8 cellular contexts compared by ENCODE assay signal in the genomic region with DNA sequence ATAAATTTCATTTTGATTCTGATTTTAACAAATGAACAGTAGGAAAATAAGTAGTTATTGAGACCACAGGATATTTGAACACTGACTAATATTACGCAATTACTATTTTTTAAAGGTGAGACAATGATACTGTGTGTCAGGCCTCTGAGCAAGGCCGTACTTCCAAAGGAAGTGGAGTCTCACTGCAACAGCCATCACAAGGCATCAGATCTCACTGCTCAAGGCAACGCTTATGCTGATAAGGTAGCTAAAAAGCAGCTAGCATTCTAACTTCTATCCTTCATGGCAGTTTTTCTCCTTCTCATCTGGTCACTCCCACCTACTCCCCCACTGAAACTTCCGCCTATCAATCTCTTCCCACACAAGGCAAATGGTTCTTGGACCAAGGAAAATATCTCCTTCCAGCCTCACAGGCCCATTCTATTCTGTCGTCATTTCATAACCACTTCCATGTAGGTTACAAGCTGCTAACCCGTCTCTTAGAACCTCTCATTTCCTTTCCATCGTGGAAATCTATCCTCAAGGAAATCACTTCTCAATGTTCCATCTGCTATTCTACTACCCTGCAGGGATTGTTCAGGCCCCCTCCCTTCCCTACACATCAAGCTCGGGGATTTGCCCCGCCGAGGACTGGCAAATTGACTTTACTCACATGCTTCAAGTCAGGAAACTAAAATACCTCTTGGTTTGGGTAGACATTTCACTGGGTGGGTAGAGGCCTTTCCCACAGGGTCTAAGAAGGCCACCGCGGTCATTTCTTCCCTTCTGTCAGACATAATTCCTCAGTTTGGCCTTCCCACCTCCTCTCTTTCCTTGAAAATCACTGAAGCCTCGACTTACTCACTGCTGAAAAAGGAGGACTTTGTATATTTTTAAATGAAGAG. TPM values are rescaled to one million over a fixed set of nuclear protein-coding genes. Genes with fewer than 3 reads are reported as not detected.
DNase-seq lines count a peak whose midpoint lies in the region; ATAC-seq and TF ChIP-seq lines count a peak whose summit lies in the region.
"Not testable (repeated sequence)": the region's sequence is repeated elsewhere in the genome, so short reads cannot be mapped to it uniquely, and the experiment has no call there.

No MANE protein-coding gene starts in this region.

- not testable (repeated sequence) for H3K4me3 ChIP-seq in BLaER1 treated with 17β-estradiol and CSF1 and Interleukin-3, amounts not matched to agents 10 nM and 100 nM; mammary epithelial cell (replicated peaks in 1 of 3; ENCODE audit: insufficient read depth in 1 of 3, low read depth in 2 of 3, low read length in 3 of 3)

- peaks cover 42% of the 10 kb centered on the region for H3K4me1 Mint-ChIP-seq in activated CD4-positive, alpha-beta memory T cell treated with anti-CD3 and anti-CD28 coated beads, Interleukin-2, amount 10 ng/mL, durations not matched to agents 7 days and 5 days
- peaks cover 24% of the 10 kb centered on the region for H3K4me1 Mint-ChIP-seq in glutamatergic neuron (ENCODE audit: low read depth, unreplicated experiment)
- peaks cover 49% of the 10 kb centered on the region for H3K4me1 Mint-ChIP-seq in nephron progenitor cell

- not testable (repeated sequence) for BruUV-seq in mammary epithelial cell (replicated peaks; lab: Mats Ljungman, UMichigan)

- H3K9ac ChIP-seq in BLaER1 treated with 17β-estradiol and CSF1 and Interleukin-3, amounts not matched to agents 10 nM and 100 nM; mammary epithelial cell (ENCODE audit: insufficient read depth, low read length): not testable (repeated sequence)

- H3K79me2 ChIP-seq in mammary epithelial cell (ENCODE audit: insufficient read depth, low read length), result peaks cover 79% of the 10 kb centered on the region

- CTCF ChIA-PET in activated CD4-positive, alpha-beta memory T cell treated with anti-CD3 and anti-CD28 coated beads, Interleukin-2, amount 10 ng/mL, durations not matched to agents 7 days and 5 days (lab: Charles Lee); mammary epithelial cell (lab: Charles Lee; ENCODE audit: low non-redundant PET): not testable (repeated sequence)

- not testable (repeated sequence) for H3K9me3 ChIP-seq in BLaER1 treated with 17β-estradiol and CSF1 and Interleukin-3, amounts not matched to agents 10 nM and 100 nM (replicated peaks in 1 of 11); mammary epithelial cell (replicated peaks; ENCODE audit: insufficient read depth, low read length)

- H3K27ac ChIP-seq in BLaER1 treated with 17β-estradiol and CSF1 and Interleukin-3, amounts not matched to agents 10 nM and 100 nM, result peak overlapping the region in 5 of 11 experiments; percentile 43 to 91 (median 81); a peak in 9 of 22 replicates
- peak overlapping the region; percentile 84 for H3K27ac ChIP-seq in mammary epithelial cell (ENCODE audit: insufficient read depth, low read depth, low read length)

- intact Hi-C loops in mammary epithelial cell (cut with micrococcal nuclease), result loop anchor here (2.0 kb wide), 1 partner anchor 162 kb away; a partner anchor contains a TSS

- not testable (repeated sequence) for H3K9me3 Mint-ChIP-seq in activated CD4-positive, alpha-beta memory T cell treated with anti-CD3 and anti-CD28 coated beads, Interleukin-2, amount 10 ng/mL, durations not matched to agents 7 days and 5 days; glutamatergic neuron (ENCODE audit: unreplicated experiment); nephron progenitor cell

- peak overlapping the region; percentile 37 for H2AFZ ChIP-seq in mammary epithelial cell (ENCODE audit: low read depth, low read length)

- H3K36me3 Mint-ChIP-seq in activated CD4-positive, alpha-beta memory T cell treated with anti-CD3 and anti-CD28 coated beads, Interleukin-2, amount 10 ng/mL, durations not matched to agents 7 days and 5 days (ENCODE audit: low read depth), result peaks cover 38% of the 10 kb centered on the region
- not testable (repeated sequence) for H3K36me3 Mint-ChIP-seq in glutamatergic neuron (ENCODE audit: unreplicated experiment)
- peaks cover 43% of the 10 kb centered on the region for H3K36me3 Mint-ChIP-seq in nephron progenitor cell (ENCODE audit: low read depth)

- not testable (repeated sequence) for H3K27me3 ChIP-seq in BLaER1 treated with 17β-estradiol and CSF1 and Interleukin-3, amounts not matched to agents 10 nM and 100 nM; mammary epithelial cell (ENCODE audit: insufficient read depth, low read length)

- peak; percentile 31 for DNase-seq in KBM-7
- DNase-seq in RPMI7951 (ENCODE audit: low read depth), result peak; percentile 25
- DNase-seq in activated CD4-positive, alpha-beta memory T cell treated with anti-CD3 and anti-CD28 coated beads, Interleukin-2, amount 10 ng/mL, durations not matched to agents 7 days and 5 days; glutamatergic neuron; nephron progenitor cell: not testable (repeated sequence)
- peak; percentile 69 for DNase-seq in mammary epithelial cell

- H3K36me3 ChIP-seq in BLaER1 treated with 17β-estradiol and CSF1 and Interleukin-3, amounts not matched to agents 10 nM and 100 nM; mammary epithelial cell (ENCODE audit: insufficient read depth, low read length): not testable (repeated sequence)

- dilution Hi-C loops in mammary epithelial cell (cut with HindIII; ENCODE audit: low sequenced_read_pairs), result not testable (repeated sequence)

- 72% methylated on average over 12 of the region's 13 CpGs for WGBS in mammary epithelial cell (ENCODE audit: low coverage, missing lambda C conversion rate)

- peak; percentile 20 for TF ChIP-seq POLR2A in GM18505 (IDR thresholded peaks at IDR 0.05; ENCODE audit: borderline replicate concordance, extremely low read depth, insufficient read depth, insufficient read length)

- not testable (repeated sequence) for TF ChIP-seq CTCF in mammary epithelial cell (conservative IDR thresholded peaks at IDR 0.05 in 1 of 2, IDR thresholded peaks at IDR 0.05 in 1 of 2; ENCODE audit: extremely low read depth in 1 of 2, insufficient read depth in 1 of 2, low read depth in 1 of 2, low read length in 2 of 2); glutamatergic neuron (IDR thresholded peaks at IDR 0.05; ENCODE audit: partially characterized antibody, unreplicated experiment); nephron progenitor cell (IDR thresholded peaks at IDR 0.05)

- POLR2A ChIA-PET in activated CD4-positive, alpha-beta memory T cell treated with anti-CD3 and anti-CD28 coated beads, Interleukin-2, amount 10 ng/mL, durations not matched to agents 7 days and 5 days (lab: Charles Lee), result not testable (repeated sequence)

- not testable (repeated sequence) for ATAC-seq in GM18505 (IDR thresholded peaks at IDR 0.05; ENCODE audit: unreplicated experiment)

- peak overlapping the region; percentile 74 for H3K4me3 Mint-ChIP-seq in activated CD4-positive, alpha-beta memory T cell treated with anti-CD3 and anti-CD28 coated beads, Interleukin-2, amount 10 ng/mL, durations not matched to agents 7 days and 5 days
- peak overlapping the region; percentile 61 for H3K4me3 Mint-ChIP-seq in glutamatergic neuron (ENCODE audit: unreplicated experiment)
- peak overlapping the region; percentile 96 for H3K4me3 Mint-ChIP-seq in nephron progenitor cell

- H3K27ac Mint-ChIP-seq in activated CD4-positive, alpha-beta memory T cell treated with anti-CD3 and anti-CD28 coated beads, Interleukin-2, amount 10 ng/mL, durations not matched to agents 7 days and 5 days, result not testable (repeated sequence)
- peak overlapping the region; percentile 54 for H3K27ac Mint-ChIP-seq in glutamatergic neuron (ENCODE audit: unreplicated experiment)
- H3K27ac Mint-ChIP-seq in nephron progenitor cell, result peak overlapping the region; percentile 78

- not testable (repeated sequence) for H3K27me3 Mint-ChIP-seq in activated CD4-positive, alpha-beta memory T cell treated with anti-CD3 and anti-CD28 coated beads, Interleukin-2, amount 10 ng/mL, durations not matched to agents 7 days and 5 days; glutamatergic neuron (ENCODE audit: unreplicated experiment); nephron progenitor cell (ENCODE audit: low read depth, poor library complexity)

- peaks cover 41 to 64% (median 53%) of the 10 kb centered on the region in 10 experiments for H3K4me1 ChIP-seq in BLaER1 treated with 17β-estradiol and CSF1 and Interleukin-3, amounts not matched to agents 10 nM and 100 nM
- H3K4me1 ChIP-seq in mammary epithelial cell (ENCODE audit: insufficient read depth, low read length), result peaks cover 37% of the 10 kb centered on the region

- H3K4me2 ChIP-seq in BLaER1 treated with 17β-estradiol and CSF1 and Interleukin-3, amounts not matched to agents 10 nM and 100 nM, result peak overlapping the region in 10 of 11 experiments; percentile 36 to 96 (median 79); a peak in 20 of 22 replicates
- peak overlapping the region; percentile 82 for H3K4me2 ChIP-seq in mammary epithelial cell (ENCODE audit: insufficient read depth, low read depth, low read length)

- H4K20me1 ChIP-seq in BLaER1 treated with 17β-estradiol and CSF1 and Interleukin-3, amounts not matched to agents 10 nM and 100 nM, result peaks cover 0 to 22% (median 5%) of the 10 kb centered on the region in 11 experiments; a peak in 13 of 22 replicates
- H4K20me1 ChIP-seq in mammary epithelial cell (ENCODE audit: insufficient read depth, low read length), result not testable (repeated sequence)

- in situ Hi-C loops in KBM-7 (cut with MboI; ENCODE audit: low pct_unique_long_range_greater_than_20kb, low sequenced_read_pairs); mammary epithelial cell (cut with MboI; ENCODE audit: low sequenced_read_pairs in 2 of 2): not testable (repeated sequence)

RNA-seq across cellular contexts. Expression of a gene that starts 2.2 kb away (rescaled TPM):
- total RNA-seq in RPMI7951 (2014; rRNA removed; shearing (Covaris generic)), result 129 and 152 TPM in 2 replicates
- total RNA-seq in activated CD4-positive, alpha-beta memory T cell treated with anti-CD3 and anti-CD28 coated beads, Interleukin-2, amount 10 ng/mL, durations not matched to agents 7 days and 5 days, result 100 to 1,000 TPM; 124 to 130 TPM
- total RNA-seq in mammary epithelial cell (100 to 1,000 TPM; 111 to 125 TPM), glutamatergic neuron (ENCODE audit: unreplicated experiment) (74.0 TPM)
- 333 TPM for polyA plus RNA-seq in mammary epithelial cell
- polyA minus RNA-seq in mammary epithelial cell, result 632 TPM

RNA-seq across cellular contexts. Expression of a gene that starts 54.3 kb away (rescaled TPM):
- total RNA-seq in RPMI7951 (2014; rRNA removed; shearing (Covaris generic)), result 336 and 604 TPM in 2 replicates
- total RNA-seq in activated CD4-positive, alpha-beta memory T cell treated with anti-CD3 and anti-CD28 coated beads, Interleukin-2, amount 10 ng/mL, durations not matched to agents 7 days and 5 days, result 10 to 100 TPM; 81.7 to 86.4 TPM
- total RNA-seq in mammary epithelial cell (100 to 1,000 TPM in 1 of 2 donors, 10 to 100 TPM in 1; 76.6 to 140 TPM), glutamatergic neuron (ENCODE audit: unreplicated experiment) (72.3 TPM)
- 133 TPM for polyA plus RNA-seq in mammary epithelial cell
- polyA minus RNA-seq in mammary epithelial cell, result 67.7 TPM

RNA-seq across cellular contexts. Expression of a gene that starts 54.6 kb away (rescaled TPM):
- 178 and 187 TPM in 2 replicates for total RNA-seq in RPMI7951 (2014; rRNA removed; shearing (Covaris generic))
- 10 to 100 TPM; 98.4 to 98.5 TPM for total RNA-seq in activated CD4-positive, alpha-beta memory T cell treated with anti-CD3 and anti-CD28 coated beads, Interleukin-2, amount 10 ng/mL, durations not matched to agents 7 days and 5 days
- total RNA-seq in mammary epithelial cell (100 to 1,000 TPM in 1 of 2 donors, 10 to 100 TPM in 1; 95.2 to 140 TPM), glutamatergic neuron (ENCODE audit: unreplicated experiment) (45.2 TPM)
- 50.5 TPM for polyA plus RNA-seq in mammary epithelial cell
- polyA minus RNA-seq in mammary epithelial cell, result 24.3 TPM
